8 cellular contexts compared by ENCODE assay signal in the genomic region with DNA sequence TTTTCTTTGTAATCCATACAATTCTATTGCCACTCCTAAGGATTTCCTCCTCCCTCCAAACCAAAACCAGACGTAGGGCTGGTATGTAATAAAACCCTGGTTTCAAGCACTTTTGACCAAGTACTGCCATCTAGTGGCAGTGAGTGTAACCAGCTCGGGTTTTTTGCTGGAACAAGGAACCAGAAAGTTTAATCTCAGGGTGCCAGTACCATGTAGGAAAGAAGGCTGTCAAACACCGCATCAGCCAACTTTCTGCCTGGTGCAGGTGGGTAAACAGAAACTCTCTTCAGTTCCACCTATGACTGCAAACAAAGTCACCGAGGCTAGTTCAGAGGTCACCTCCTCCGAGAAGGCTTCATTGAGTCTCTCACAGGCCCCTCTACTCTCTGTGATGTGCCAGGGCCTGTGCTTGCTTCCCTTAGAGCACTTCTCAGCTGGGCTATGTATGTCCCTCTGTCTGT. TPM values are rescaled to one million over a fixed set of nuclear protein-coding genes. Genes with fewer than 3 reads are reported as not detected.
DNase-seq lines count a peak whose midpoint lies in the region; ATAC-seq, FAIRE-seq and TF ChIP-seq lines count a peak whose summit lies in the region.

No MANE protein-coding gene starts in this region.

- H4K20me1 ChIP-seq in astrocyte (ENCODE audit: insufficient read depth, low read length): no peaks in the 10 kb centered on the region

- peaks cover 22% of the 10 kb centered on the region for H3K27me3 Mint-ChIP-seq in T-helper 17 cell
- peaks cover 7% of the 10 kb centered on the region for H3K27me3 Mint-ChIP-seq in astrocyte (ENCODE audit: low read depth, unreplicated experiment)

- no peak for TF ChIP-seq POLR2A in gastrocnemius medialis (IDR thresholded peaks at IDR 0.05)

- H3K27ac Mint-ChIP-seq in T-helper 17 cell: no peak overlapping the region
- H3K27ac Mint-ChIP-seq in astrocyte (ENCODE audit: unreplicated experiment): no peak overlapping the region

- H3K9me3 ChIP-seq in T-helper 17 cell (ENCODE audit: control insufficient read depth, low read length, poor library complexity, severe bottlenecking) (no peaks in the 10 kb centered on the region), astrocyte (ENCODE audit: insufficient read depth, low read depth, low read length) (no peaks in the 10 kb centered on the region), right cardiac atrium (ENCODE audit: control insufficient read depth, low read length) (no peaks in the 10 kb centered on the region), gastrocnemius medialis (no peaks in the 10 kb centered on the region)

- peak; percentile 43 to 54 for DNase-seq in AML-193 (lab: John Stamatoyannopoulos, UW)
- DNase-seq in NCI-H1092 (lab: John Stamatoyannopoulos, UW): peak; percentile 48
- DNase-seq in T-helper 17 cell: peak in 1 of 3 donors; percentile 35
- DNase-seq in astrocyte (ENCODE audit: low read depth): peak; percentile 18
- no peak for DNase-seq in right cardiac atrium
- peak in 1 of 2 donors; percentile 57 for DNase-seq in gastrocnemius medialis

- ATAC-seq in GM19351 (IDR thresholded peaks at IDR 0.05; ENCODE audit: unreplicated experiment) (peak; percentile 67), T-helper 17 cell (peak; percentile 65), right cardiac atrium (peak; percentile 69 to 78), gastrocnemius medialis (peak; percentile 84 to 95), HG02938 (IDR thresholded peaks at IDR 0.05; ENCODE audit: unreplicated experiment) (no peak)

- no peak overlapping the region for H3K4me3 Mint-ChIP-seq in T-helper 17 cell
- no peak overlapping the region for H3K4me3 Mint-ChIP-seq in astrocyte (ENCODE audit: unreplicated experiment)

- H3K27me3 ChIP-seq in astrocyte (ENCODE audit: insufficient read depth, low read length) (no peaks in the 10 kb centered on the region), right cardiac atrium (ENCODE audit: control insufficient read depth, insufficient read depth) (no peaks in the 10 kb centered on the region), gastrocnemius medialis (no peaks in the 10 kb centered on the region)

- intact Hi-C loops in right cardiac atrium (cut with DNase I) (loop anchor here (1.0 to 5.0 kb wide), 3 partner anchors 98 to 99 kb away; no protein-coding TSS in a partner anchor), gastrocnemius medialis (cut with DNase I; ENCODE audit: low total_unique reads) (loop anchor here (1.0 kb wide), 2 partner anchors 27 to 100 kb away; no protein-coding TSS in a partner anchor)

- no peaks in the 10 kb centered on the region for H3K79me2 ChIP-seq in astrocyte (ENCODE audit: insufficient read depth, low read length)

- H3K4me3 ChIP-seq in astrocyte (ENCODE audit: insufficient read depth, low read depth, low read length) (no peak overlapping the region), right cardiac atrium (ENCODE audit: low read length) (no peak overlapping the region), gastrocnemius medialis (no peak overlapping the region)

- no peaks in the 10 kb centered on the region for H3K9me3 Mint-ChIP-seq in astrocyte (ENCODE audit: unreplicated experiment)

- H3K36me3 ChIP-seq in astrocyte (ENCODE audit: insufficient read depth, low read length) (no peaks in the 10 kb centered on the region), gastrocnemius medialis (no peaks in the 10 kb centered on the region)

- in situ Hi-C loops in gastrocnemius medialis (cut with MboI; ENCODE audit: low sequenced_read_pairs in 4 of 4): loop anchor here (5.0 kb wide), 1 partner anchor 98 kb away; no protein-coding TSS in a partner anchor

- H3K4me1 ChIP-seq in astrocyte (ENCODE audit: insufficient read depth, low read length): no peaks in the 10 kb centered on the region
- H3K4me1 ChIP-seq in right cardiac atrium (ENCODE audit: control insufficient read depth, insufficient read depth, low read length): no peaks in the 10 kb centered on the region
- H3K4me1 ChIP-seq in gastrocnemius medialis: peaks cover 8 to 17% of the 10 kb centered on the region in 2 donors

- no peak overlapping the region for H3K9ac ChIP-seq in astrocyte (ENCODE audit: low read length)

- H3K27ac ChIP-seq in astrocyte (ENCODE audit: low read depth, low read length) (no peak overlapping the region), right cardiac atrium (ENCODE audit: low read length) (no peak overlapping the region), gastrocnemius medialis (peak overlapping the region in 2 of 4 donors; percentile 0 to 15)

- no peak overlapping the region for H3K4me2 ChIP-seq in astrocyte (ENCODE audit: low read length)

- H2AFZ ChIP-seq in astrocyte (ENCODE audit: low read depth, low read length): no peak overlapping the region

- H3K36me3 Mint-ChIP-seq in T-helper 17 cell (ENCODE audit: low read depth) (peaks cover 5% of the 10 kb centered on the region), astrocyte (ENCODE audit: low read depth, unreplicated experiment) (no peaks in the 10 kb centered on the region)

- TF ChIP-seq CTCF in astrocyte (IDR thresholded peaks at IDR 0.05; ENCODE audit: insufficient read depth, low read depth, low read length) (peak; percentile 86), gastrocnemius medialis (IDR thresholded peaks at IDR 0.05 in 4 of 5, conservative IDR thresholded peaks at IDR 0.05 in 1 of 5) (peak; percentile 80 to 89 (median 84))

- WGBS in right cardiac atrium: 28% methylated on average over 5 of the region's 5 CpGs

- H3K4me1 Mint-ChIP-seq in T-helper 17 cell (peaks cover 9% of the 10 kb centered on the region), astrocyte (ENCODE audit: low read depth, unreplicated experiment) (no peaks in the 10 kb centered on the region)

- FAIRE-seq in astrocyte (lab: Jason Lieb, UNC): peak; percentile 92

RNA-seq across cellular contexts. Expression of a gene that starts 10.2 kb away (rescaled TPM):
- 1 to 10 TPM in 1 of 2 donors, under 1 TPM in 1; 0.99 to 1.6 TPM for total RNA-seq in T-helper 17 cell
- 14.5 and 16.4 TPM in 2 replicates for total RNA-seq in astrocyte
- 10 to 100 TPM; 17.4 to 35.0 (median 26.0) TPM for total RNA-seq in right cardiac atrium
- 27.4 TPM for polyA plus RNA-seq in right cardiac atrium
- total RNA-seq in gastrocnemius medialis: 10 to 100 TPM; 11.4 to 77.4 (median 47.1) TPM

RNA-seq across cellular contexts. Expression of a gene that starts 32.1 kb away (rescaled TPM):
- total RNA-seq in T-helper 17 cell: not detected
- not detected in 2 replicates for total RNA-seq in astrocyte
- total RNA-seq in right cardiac atrium: not detected
- 1.1 TPM for polyA plus RNA-seq in right cardiac atrium
- total RNA-seq in gastrocnemius medialis: 10 to 100 TPM in 1 of 4 donors, 1 to 10 TPM in 2, under 1 TPM in 1; 0.41 to 11.6 (median 5.2) TPM

Comparison
In these comparisons a context has a peak if more than half of its experiments do, and no peak if none do; other contexts are left out.
1. DNase-seq: peak in AML-193 (2 of 2), NCI-H1092 (single experiment) and astrocyte (single experiment); none in right cardiac atrium (0 of 3).